Comparison of ENCODE assay signal across 13 cellular contexts in the genomic region with DNA sequence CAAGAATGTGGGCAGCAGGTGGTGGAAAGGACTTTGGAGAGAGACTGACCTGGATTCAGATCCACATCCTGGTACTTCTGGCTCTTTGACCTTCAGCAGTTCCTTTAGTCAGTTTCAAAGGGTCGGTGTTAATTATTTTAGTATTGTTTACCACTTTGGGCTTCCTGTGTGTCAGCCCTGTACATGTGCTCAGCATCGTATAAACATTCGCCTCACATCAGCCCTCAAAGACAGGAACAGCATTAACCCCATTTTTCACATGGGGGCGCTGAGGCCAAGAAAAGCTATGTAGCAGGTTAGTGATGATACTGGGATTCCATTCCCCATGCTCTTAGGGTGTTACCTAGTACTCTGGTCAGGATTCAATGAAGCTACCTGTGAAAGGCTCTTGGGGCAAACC.
DNase-seq lines count a peak whose midpoint lies in the region; ATAC-seq and TF ChIP-seq lines count a peak whose summit lies in the region.
"Had no signal": no experiment of that assay in that cellular context is flagged by ENCODE, and none has a peak within 500 bp of the region (broad histone marks: within the 10 kb centered on the region; RNA-seq: fewer than 3 reads in every experiment).

No MANE protein-coding gene starts in this region.

- H3K4me3 ChIP-seq in sigmoid colon: no peak overlapping the region

- H3K36me3 ChIP-seq in sigmoid colon: peaks cover 7 to 49% (median 20%) of the 10 kb centered on the region in 4 donors

- H3K27ac ChIP-seq in sigmoid colon: no peak overlapping the region
- H3K27ac ChIP-seq: parathyroid adenoma had no signal

- peaks cover 10% of the 10 kb centered on the region for H3K4me1 Mint-ChIP-seq in activated CD8-positive, alpha-beta T cell treated with anti-CD3 and anti-CD28 coated beads for 36 hours (ENCODE audit: low read depth)

- TF ChIP-seq POLR2A in sigmoid colon (IDR thresholded peaks at IDR 0.05): no peak

- TF ChIP-seq EP300 in sigmoid colon (IDR thresholded peaks at IDR 0.05): no peak

- ATAC-seq in activated CD8-positive, alpha-beta T cell treated with anti-CD3 and anti-CD28 coated beads for 36 hours: no peak

- no peak overlapping the region for H3K27ac Mint-ChIP-seq in activated CD8-positive, alpha-beta T cell treated with anti-CD3 and anti-CD28 coated beads for 36 hours

- no peak overlapping the region for H3K4me3 Mint-ChIP-seq in activated CD8-positive, alpha-beta T cell treated with anti-CD3 and anti-CD28 coated beads for 36 hours

- POLR2A ChIA-PET in activated CD8-positive, alpha-beta T cell treated with anti-CD3 and anti-CD28 coated beads for 36 hours (lab: Charles Lee): interaction anchor here (0.5 to 1.5 kb wide), 3 partner anchors 76 to 83 kb away, joined by 3 to 4 read pairs (median 3); no protein-coding TSS in a partner anchor

- no peaks in the 10 kb centered on the region for H3K27me3 ChIP-seq in sigmoid colon

- no peak for TF ChIP-seq CTCF in activated CD8-positive, alpha-beta T cell treated with anti-CD3 and anti-CD28 coated beads for 36 hours (IDR thresholded peaks at IDR 0.05)
- no peak for TF ChIP-seq CTCF in sigmoid colon (IDR thresholded peaks at IDR 0.05)

- WGBS in sigmoid colon, 2 donors: 59 to 68% methylated on average over 4 of the region's 4 CpGs

- H3K9me3 Mint-ChIP-seq in activated CD8-positive, alpha-beta T cell treated with anti-CD3 and anti-CD28 coated beads for 36 hours: no peaks in the 10 kb centered on the region

- CTCF ChIA-PET in activated CD8-positive, alpha-beta T cell treated with anti-CD3 and anti-CD28 coated beads for 36 hours (lab: Charles Lee): interaction anchor here (1.3 to 1.6 kb wide), 2 partner anchors 98 to 105 kb away, joined by 4 to 5 read pairs; no protein-coding TSS in a partner anchor

- no peaks in the 10 kb centered on the region for H3K4me1 ChIP-seq in sigmoid colon
- H3K4me1 ChIP-seq: parathyroid adenoma had no signal

- H3K27me3 Mint-ChIP-seq in activated CD8-positive, alpha-beta T cell treated with anti-CD3 and anti-CD28 coated beads for 36 hours: no peaks in the 10 kb centered on the region

- intact Hi-C loops in activated CD8-positive, alpha-beta T cell treated with anti-CD3 and anti-CD28 coated beads for 36 hours (cut with micrococcal nuclease): no loop called here
- intact Hi-C loops in sigmoid colon (cut with DNase I): no loop called here

- H3K36me3 Mint-ChIP-seq in activated CD8-positive, alpha-beta T cell treated with anti-CD3 and anti-CD28 coated beads for 36 hours (ENCODE audit: low read depth): peaks cover 21% of the 10 kb centered on the region

- H3K9me3 ChIP-seq in sigmoid colon: no peaks in the 10 kb centered on the region

- peak; percentile 33 for DNase-seq in ELR (ENCODE audit: low read depth)
- DNase-seq in HuH-7 (ENCODE audit: low spot score): peak; percentile 47
- peak; percentile 27 for DNase-seq in activated CD8-positive, alpha-beta T cell treated with anti-CD3 and anti-CD28 coated beads for 36 hours
- DNase-seq in left kidney (ENCODE audit: low read depth, low spot score): peak; percentile 45
- no peak for DNase-seq in sigmoid colon
- no peak for DNase-seq in DMS53 treated with DMSO at 0.1 percent for 48 hours (lab: John Stamatoyannopoulos, UW; ENCODE audit: unreplicated experiment)
- no peak for DNase-seq in NK-92 treated with Interleukin-12 subunit alpha and Interleukin-12 subunit beta, amount 100 ng/mL, for 24 hours (lab: John Stamatoyannopoulos, UW)
- DNase-seq in cerebellum (ENCODE audit: low spot score): no peak
- DNase-seq: activated gamma-delta T cell treated with Interleukin-2 at 50 U/mL for 16 hours; effector memory CD4-positive, alpha-beta T cell; NCI-H510A treated with DMSO at 0.1 percent for 48 hours; T-helper 9 cell had no signal

Comparison
In these comparisons a context has a peak if more than half of its experiments do, and no peak if none do; other contexts are left out.
1. DNase-seq: peak in ELR (single experiment), HuH-7 (single experiment), activated CD8-positive, alpha-beta T cell treated with anti-CD3 and anti-CD28 coated beads for 36 hours (single experiment) and left kidney (single experiment); none in sigmoid colon (single experiment), DMS53 treated with DMSO at 0.1 percent for 48 hours (single experiment), NK-92 treated with Interleukin-12 subunit alpha and Interleukin-12 subunit beta, amount 100 ng/mL, for 24 hours (single experiment) and cerebellum (single experiment).